ENCODE assay signal across 6 cellular contexts in genomic region chr19:799076-799881, GRCh38. TPM values are rescaled to one million over a fixed set of nuclear protein-coding genes. Genes with fewer than 3 reads are reported as not detected.
DNase-seq lines count a peak whose midpoint lies in the region; ATAC-seq and TF ChIP-seq lines count a peak whose summit lies in the region.

No MANE protein-coding gene starts in this region.

- DNase-seq in ELF-1 (ENCODE audit: low read depth, low spot score) = peak; percentile 76
- DNase-seq in SJCRH30 = peak in 1 of 2 experiments; percentile 56
- peak; percentile 49 for DNase-seq in glomerular visceral epithelial cell (ENCODE audit: extremely low spot score)
- no peak for DNase-seq in type B pancreatic cell (ENCODE audit: extremely low spot score, unreplicated experiment)
- no peak for DNase-seq in HK-2 (ENCODE audit: unreplicated experiment)

- peak overlapping the region; percentile 95 for H3K4me3 Mint-ChIP-seq in type B pancreatic cell

- peaks cover 6% of the 10 kb centered on the region for H3K27me3 Mint-ChIP-seq in type B pancreatic cell

- peaks cover 3% of the 10 kb centered on the region; the same call in 1 of the 2 replicates for H3K4me1 ChIP-seq in SJCRH30

- no peak for ATAC-seq in GM19452 (IDR thresholded peaks at IDR 0.05; ENCODE audit: unreplicated experiment)

- H3K4me1 Mint-ChIP-seq in type B pancreatic cell (ENCODE audit: unreplicated experiment) = peaks cover 33% of the 10 kb centered on the region

- H3K27ac Mint-ChIP-seq in type B pancreatic cell = peak overlapping the region; percentile 98

- H3K27ac ChIP-seq in SJCRH30 = peak overlapping the region; percentile 77

- H3K36me3 Mint-ChIP-seq in type B pancreatic cell = peaks cover 19% of the 10 kb centered on the region

- peaks cover 60% of the 10 kb centered on the region for H3K36me3 ChIP-seq in SJCRH30

- no peaks in the 10 kb centered on the region for H3K27me3 ChIP-seq in SJCRH30

- TF ChIP-seq CTCF in type B pancreatic cell (conservative IDR thresholded peaks at IDR 0.05) = peak; percentile 43

- no peaks in the 10 kb centered on the region for H3K9me3 Mint-ChIP-seq in type B pancreatic cell

- peak overlapping the region; percentile 99 for H3K4me3 ChIP-seq in SJCRH30

- no peaks in the 10 kb centered on the region for H3K9me3 ChIP-seq in SJCRH30 (replicated peaks)

RNA-seq across cellular contexts. Expression of gene PTBP1, which starts 2.0 kb away (rescaled TPM):
- total RNA-seq in SJCRH30 (2014; rRNA removed; shearing (Covaris generic)) = 232 TPM in 2 replicates
- total RNA-seq in type B pancreatic cell (ENCODE audit: low replicate concordance) = 416 and 496 TPM in 2 replicates

RNA-seq across cellular contexts. Expression of gene PLPPR3, which starts 22.5 kb away (rescaled TPM):
- not detected in 2 replicates for total RNA-seq in SJCRH30 (2014; rRNA removed; shearing (Covaris generic))
- 9.9 and 29.2 TPM in 2 replicates for total RNA-seq in type B pancreatic cell (ENCODE audit: low replicate concordance)

RNA-seq across cellular contexts. Expression of gene AZU1, which starts 28.4 kb away (rescaled TPM):
- total RNA-seq in SJCRH30 (2014; rRNA removed; shearing (Covaris generic)) = not detected in 2 replicates
- 0.41 TPM in 1 of 2 replicates, not detected in the other for total RNA-seq in type B pancreatic cell (ENCODE audit: low replicate concordance)

RNA-seq across cellular contexts. Expression of gene PRTN3, which starts 41.5 kb away (rescaled TPM):
- total RNA-seq in SJCRH30 (2014; rRNA removed; shearing (Covaris generic)) = not detected in 2 replicates
- total RNA-seq in type B pancreatic cell (ENCODE audit: low replicate concordance) = 0.45 TPM in 1 of 2 replicates, not detected in the other

RNA-seq across cellular contexts. Expression of gene MISP, which starts 48.4 kb away (rescaled TPM):
- 0.18 and 0.41 TPM in 2 replicates for total RNA-seq in SJCRH30 (2014; rRNA removed; shearing (Covaris generic))
- 9.4 and 20.8 TPM in 2 replicates for total RNA-seq in type B pancreatic cell (ENCODE audit: low replicate concordance)

Comparison
In these comparisons a context has a peak if more than half of its experiments do, and no peak if none do; other contexts are left out.
1. DNase-seq: peak in ELF-1 (single experiment) and glomerular visceral epithelial cell (single experiment); none in type B pancreatic cell (single experiment) and HK-2 (single experiment).
2. RNA of gene PLPPR3, which starts 22.5 kb away (total RNA-seq): 9.9 to 29.2 TPM in type B pancreatic cell; not detected in SJCRH30; every median in the first group is over 10 times any median in the second.